2 cellular contexts compared by ENCODE assay signal in the genomic region with DNA sequence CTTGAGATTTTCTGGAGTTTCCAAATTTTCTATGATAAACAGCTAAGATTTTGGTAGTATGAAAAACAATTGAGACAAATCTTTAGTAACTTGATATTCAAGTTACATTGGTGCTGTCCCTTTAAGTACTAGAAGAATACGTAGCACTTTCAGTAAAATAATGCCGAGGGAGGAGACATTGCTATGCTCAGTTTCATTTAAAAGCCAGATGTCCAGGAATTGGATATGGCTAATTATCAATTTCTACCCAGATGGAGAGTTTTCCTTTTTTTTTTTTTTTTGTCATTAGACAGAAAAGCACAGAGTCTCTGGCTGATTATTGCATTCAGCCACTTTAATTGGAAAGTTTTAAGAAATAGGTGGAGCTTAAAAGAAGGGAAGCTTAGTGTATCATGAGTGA.
TF ChIP-seq lines count a peak whose summit lies in the region.

No MANE protein-coding gene starts in this region.

TF ChIP-seq in IMR-90, 13 proteins besides CTCF, POLR2A, EP300 and RAD21:
- no peak for TF ChIP-seq RCOR1 (IDR thresholded peaks at IDR 0.05; ENCODE audit: insufficient replicate concordance, low read length)
- no peak for TF ChIP-seq MAZ (IDR thresholded peaks at IDR 0.05; ENCODE audit: borderline replicate concordance, low read depth, low read length)
- TF ChIP-seq CEBPB (IDR thresholded peaks at IDR 0.05; ENCODE audit: low read depth, low read length): no peak
- no peak for TF ChIP-seq FOS (IDR thresholded peaks at IDR 0.05; ENCODE audit: low read depth, low read length)
- TF ChIP-seq NFE2L2 (IDR thresholded peaks at IDR 0.05; ENCODE audit: low read depth, low read length): no peak

TF ChIP-seq in H1, 55 proteins besides CTCF, POLR2A, EP300 and RAD21:
- TF ChIP-seq NRF1 (IDR thresholded peaks at IDR 0.05; ENCODE audit: low read depth, low read length) (no peak), RXRA (IDR thresholded peaks at IDR 0.05; ENCODE audit: insufficient read depth, low read depth, low read length) (no peak), SP1 (IDR thresholded peaks at IDR 0.05; ENCODE audit: low read depth, low read length) (no peak), NANOG (IDR thresholded peaks at IDR 0.05; ENCODE audit: insufficient read depth, low read depth, low read length, poor library complexity, severe bottlenecking) (no peak), TEAD4 (IDR thresholded peaks at IDR 0.05; ENCODE audit: low read depth, low read length) (no peak), JUN (IDR thresholded peaks at IDR 0.05; ENCODE audit: low read depth, low read length) (no peak), SP2 (IDR thresholded peaks at IDR 0.05; ENCODE audit: low read length) (no peak), RNF2 (IDR thresholded peaks at IDR 0.05; ENCODE audit: borderline replicate concordance, low read depth, low read length, missing control alignments, poor library complexity, severe bottlenecking) (no peak), GTF2F1 (IDR thresholded peaks at IDR 0.05; ENCODE audit: borderline replicate concordance, low read depth, low read length) (no peak), TAF1 (IDR thresholded peaks at IDR 0.05; ENCODE audit: low read depth, low read length) (no peak), TAF7 (optimal IDR thresholded peaks at IDR 0.05; ENCODE audit: borderline replicate concordance, low read depth, low read length) (no peak), SAP30 (IDR thresholded peaks at IDR 0.05; ENCODE audit: insufficient read depth, insufficient replicate concordance, low read length) (no peak), MAFK (IDR thresholded peaks at IDR 0.05; ENCODE audit: low read depth, low read length) (no peak)
- TF ChIP-seq, protein P1, sequence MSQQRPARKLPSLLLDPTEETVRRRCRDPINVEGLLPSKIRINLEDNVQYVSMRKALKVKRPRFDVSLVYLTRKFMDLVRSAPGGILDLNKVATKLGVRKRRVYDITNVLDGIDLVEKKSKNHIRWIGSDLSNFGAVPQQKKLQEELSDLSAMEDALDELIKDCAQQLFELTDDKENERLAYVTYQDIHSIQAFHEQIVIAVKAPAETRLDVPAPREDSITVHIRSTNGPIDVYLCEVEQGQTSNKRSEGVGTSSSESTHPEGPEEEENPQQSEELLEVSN (IDR thresholded peaks at IDR 0.05): no peak
- TF ChIP-seq, protein P2, sequence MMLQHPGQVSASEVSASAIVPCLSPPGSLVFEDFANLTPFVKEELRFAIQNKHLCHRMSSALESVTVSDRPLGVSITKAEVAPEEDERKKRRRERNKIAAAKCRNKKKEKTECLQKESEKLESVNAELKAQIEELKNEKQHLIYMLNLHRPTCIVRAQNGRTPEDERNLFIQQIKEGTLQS (IDR thresholded peaks at IDR 0.05; ENCODE audit: insufficient read depth, low read depth, low read length): no peak
- TF ChIP-seq, protein P3, sequence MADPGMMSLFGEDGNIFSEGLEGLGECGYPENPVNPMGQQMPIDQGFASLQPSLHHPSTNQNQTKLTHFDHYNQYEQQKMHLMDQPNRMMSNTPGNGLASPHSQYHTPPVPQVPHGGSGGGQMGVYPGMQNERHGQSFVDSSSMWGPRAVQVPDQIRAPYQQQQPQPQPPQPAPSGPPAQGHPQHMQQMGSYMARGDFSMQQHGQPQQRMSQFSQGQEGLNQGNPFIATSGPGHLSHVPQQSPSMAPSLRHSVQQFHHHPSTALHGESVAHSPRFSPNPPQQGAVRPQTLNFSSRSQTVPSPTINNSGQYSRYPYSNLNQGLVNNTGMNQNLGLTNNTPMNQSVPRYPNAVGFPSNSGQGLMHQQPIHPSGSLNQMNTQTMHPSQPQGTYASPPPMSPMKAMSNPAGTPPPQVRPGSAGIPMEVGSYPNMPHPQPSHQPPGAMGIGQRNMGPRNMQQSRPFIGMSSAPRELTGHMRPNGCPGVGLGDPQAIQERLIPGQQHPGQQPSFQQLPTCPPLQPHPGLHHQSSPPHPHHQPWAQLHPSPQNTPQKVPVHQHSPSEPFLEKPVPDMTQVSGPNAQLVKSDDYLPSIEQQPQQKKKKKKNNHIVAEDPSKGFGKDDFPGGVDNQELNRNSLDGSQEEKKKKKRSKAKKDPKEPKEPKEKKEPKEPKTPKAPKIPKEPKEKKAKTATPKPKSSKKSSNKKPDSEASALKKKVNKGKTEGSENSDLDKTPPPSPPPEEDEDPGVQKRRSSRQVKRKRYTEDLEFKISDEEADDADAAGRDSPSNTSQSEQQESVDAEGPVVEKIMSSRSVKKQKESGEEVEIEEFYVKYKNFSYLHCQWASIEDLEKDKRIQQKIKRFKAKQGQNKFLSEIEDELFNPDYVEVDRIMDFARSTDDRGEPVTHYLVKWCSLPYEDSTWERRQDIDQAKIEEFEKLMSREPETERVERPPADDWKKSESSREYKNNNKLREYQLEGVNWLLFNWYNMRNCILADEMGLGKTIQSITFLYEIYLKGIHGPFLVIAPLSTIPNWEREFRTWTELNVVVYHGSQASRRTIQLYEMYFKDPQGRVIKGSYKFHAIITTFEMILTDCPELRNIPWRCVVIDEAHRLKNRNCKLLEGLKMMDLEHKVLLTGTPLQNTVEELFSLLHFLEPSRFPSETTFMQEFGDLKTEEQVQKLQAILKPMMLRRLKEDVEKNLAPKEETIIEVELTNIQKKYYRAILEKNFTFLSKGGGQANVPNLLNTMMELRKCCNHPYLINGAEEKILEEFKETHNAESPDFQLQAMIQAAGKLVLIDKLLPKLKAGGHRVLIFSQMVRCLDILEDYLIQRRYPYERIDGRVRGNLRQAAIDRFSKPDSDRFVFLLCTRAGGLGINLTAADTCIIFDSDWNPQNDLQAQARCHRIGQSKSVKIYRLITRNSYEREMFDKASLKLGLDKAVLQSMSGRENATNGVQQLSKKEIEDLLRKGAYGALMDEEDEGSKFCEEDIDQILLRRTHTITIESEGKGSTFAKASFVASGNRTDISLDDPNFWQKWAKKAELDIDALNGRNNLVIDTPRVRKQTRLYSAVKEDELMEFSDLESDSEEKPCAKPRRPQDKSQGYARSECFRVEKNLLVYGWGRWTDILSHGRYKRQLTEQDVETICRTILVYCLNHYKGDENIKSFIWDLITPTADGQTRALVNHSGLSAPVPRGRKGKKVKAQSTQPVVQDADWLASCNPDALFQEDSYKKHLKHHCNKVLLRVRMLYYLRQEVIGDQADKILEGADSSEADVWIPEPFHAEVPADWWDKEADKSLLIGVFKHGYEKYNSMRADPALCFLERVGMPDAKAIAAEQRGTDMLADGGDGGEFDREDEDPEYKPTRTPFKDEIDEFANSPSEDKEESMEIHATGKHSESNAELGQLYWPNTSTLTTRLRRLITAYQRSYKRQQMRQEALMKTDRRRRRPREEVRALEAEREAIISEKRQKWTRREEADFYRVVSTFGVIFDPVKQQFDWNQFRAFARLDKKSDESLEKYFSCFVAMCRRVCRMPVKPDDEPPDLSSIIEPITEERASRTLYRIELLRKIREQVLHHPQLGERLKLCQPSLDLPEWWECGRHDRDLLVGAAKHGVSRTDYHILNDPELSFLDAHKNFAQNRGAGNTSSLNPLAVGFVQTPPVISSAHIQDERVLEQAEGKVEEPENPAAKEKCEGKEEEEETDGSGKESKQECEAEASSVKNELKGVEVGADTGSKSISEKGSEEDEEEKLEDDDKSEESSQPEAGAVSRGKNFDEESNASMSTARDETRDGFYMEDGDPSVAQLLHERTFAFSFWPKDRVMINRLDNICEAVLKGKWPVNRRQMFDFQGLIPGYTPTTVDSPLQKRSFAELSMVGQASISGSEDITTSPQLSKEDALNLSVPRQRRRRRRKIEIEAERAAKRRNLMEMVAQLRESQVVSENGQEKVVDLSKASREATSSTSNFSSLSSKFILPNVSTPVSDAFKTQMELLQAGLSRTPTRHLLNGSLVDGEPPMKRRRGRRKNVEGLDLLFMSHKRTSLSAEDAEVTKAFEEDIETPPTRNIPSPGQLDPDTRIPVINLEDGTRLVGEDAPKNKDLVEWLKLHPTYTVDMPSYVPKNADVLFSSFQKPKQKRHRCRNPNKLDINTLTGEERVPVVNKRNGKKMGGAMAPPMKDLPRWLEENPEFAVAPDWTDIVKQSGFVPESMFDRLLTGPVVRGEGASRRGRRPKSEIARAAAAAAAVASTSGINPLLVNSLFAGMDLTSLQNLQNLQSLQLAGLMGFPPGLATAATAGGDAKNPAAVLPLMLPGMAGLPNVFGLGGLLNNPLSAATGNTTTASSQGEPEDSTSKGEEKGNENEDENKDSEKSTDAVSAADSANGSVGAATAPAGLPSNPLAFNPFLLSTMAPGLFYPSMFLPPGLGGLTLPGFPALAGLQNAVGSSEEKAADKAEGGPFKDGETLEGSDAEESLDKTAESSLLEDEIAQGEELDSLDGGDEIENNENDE (IDR thresholded peaks at IDR 0.05; ENCODE audit: insufficient replicate concordance, low read length): no peak
TF ChIP-seq in H1: peak in this region for 0.
